ENCODE assay signal across 19 cellular contexts in the genomic region with DNA sequence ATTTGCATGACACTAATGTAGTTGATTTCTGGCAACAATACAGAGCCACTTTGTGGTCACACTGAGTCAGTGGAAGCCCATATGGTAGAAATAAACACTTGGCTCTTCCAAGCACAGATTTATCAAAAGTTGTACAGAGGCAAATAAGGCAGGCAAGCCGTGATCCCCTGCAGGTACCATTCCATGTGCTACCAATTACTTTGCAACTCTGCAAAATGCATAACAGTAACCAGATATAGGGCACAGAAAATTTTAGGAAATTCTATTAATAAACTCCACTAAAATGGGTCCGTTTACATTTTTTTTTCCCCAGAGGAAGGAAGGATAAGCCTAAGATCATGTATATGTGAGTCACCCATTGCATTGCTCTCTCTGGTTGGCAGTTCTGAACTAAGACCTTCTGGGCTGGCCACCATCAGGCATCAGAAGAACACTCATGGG.
A peak's percentile ranks its signal among the peaks of the same experiment; 100 is the strongest.
DNase-seq lines count a peak whose midpoint lies in the region; ATAC-seq and TF ChIP-seq lines count a peak whose summit lies in the region.
"Had no signal": no experiment of that assay in that cellular context is flagged by ENCODE, and none has a peak within 500 bp of the region (broad histone marks: within the 10 kb centered on the region; RNA-seq: fewer than 3 reads in every experiment).

No MANE protein-coding gene starts in this region.

- no peak for TF ChIP-seq EP300 in sigmoid colon (IDR thresholded peaks at IDR 0.05)

- no peak overlapping the region for H3K27ac Mint-ChIP-seq in stimulated activated naive CD8-positive, alpha-beta T cell treated with anti-CD3 and anti-CD28 coated beads, Interleukin-15, amount 100 ng/mL, for 72 hours
- H3K27ac Mint-ChIP-seq: activated CD4-positive, alpha-beta T cell treated with anti-CD3 and anti-CD28 coated beads, Interleukin-2, amount 10 ng/mL, durations not matched to agents 24 days and 14 days had no signal

- no peaks in the 10 kb centered on the region for H3K27me3 Mint-ChIP-seq in stimulated activated naive CD8-positive, alpha-beta T cell treated with anti-CD3 and anti-CD28 coated beads, Interleukin-15, amount 100 ng/mL, for 72 hours
- H3K27me3 Mint-ChIP-seq: activated CD4-positive, alpha-beta T cell treated with anti-CD3 and anti-CD28 coated beads, Interleukin-2, amount 10 ng/mL, durations not matched to agents 24 days and 14 days had no signal

- 81 to 83% methylated on average over 2 of the region's 2 CpGs for WGBS in sigmoid colon, 2 donors

- ATAC-seq in HG03280 (IDR thresholded peaks at IDR 0.05; ENCODE audit: unreplicated experiment) = no peak
- no peak for ATAC-seq in stimulated activated naive CD8-positive, alpha-beta T cell treated with anti-CD3 and anti-CD28 coated beads, Interleukin-15, amount 100 ng/mL, for 72 hours
- ATAC-seq: A549 had no signal

- no peaks in the 10 kb centered on the region for H3K9me3 Mint-ChIP-seq in stimulated activated naive CD8-positive, alpha-beta T cell treated with anti-CD3 and anti-CD28 coated beads, Interleukin-15, amount 100 ng/mL, for 72 hours
- H3K9me3 Mint-ChIP-seq: activated CD4-positive, alpha-beta T cell treated with anti-CD3 and anti-CD28 coated beads, Interleukin-2, amount 10 ng/mL, durations not matched to agents 24 days and 14 days had no signal

- intact Hi-C loops in sigmoid colon (cut with DNase I) = no loop called here

- H3K4me1 ChIP-seq in sigmoid colon = no peaks in the 10 kb centered on the region
- H3K4me1 ChIP-seq: right atrium auricular region, transverse colon had no signal

- H3K4me3 ChIP-seq in HFF-Myc (replicated peaks; ENCODE audit: low read depth, low read length) (no peak overlapping the region), foreskin fibroblast (ENCODE audit: low read depth in 1 of 2, low read length in 2 of 2) (no peak overlapping the region), sigmoid colon (no peak overlapping the region)
- H3K4me3 ChIP-seq: A549, right atrium auricular region, transverse colon had no signal

- TF ChIP-seq CTCF in HFF-Myc (IDR thresholded peaks at IDR 0.05; ENCODE audit: low read depth, low read length, missing control alignments) (no peak), foreskin fibroblast (IDR thresholded peaks at IDR 0.05; ENCODE audit: low read depth, low read length) (no peak), sigmoid colon (IDR thresholded peaks at IDR 0.05) (no peak)

- TF ChIP-seq POLR2A in sigmoid colon (IDR thresholded peaks at IDR 0.05) = no peak

- H3K4me1 Mint-ChIP-seq in stimulated activated naive CD8-positive, alpha-beta T cell treated with anti-CD3 and anti-CD28 coated beads, Interleukin-15, amount 100 ng/mL, for 72 hours = no peaks in the 10 kb centered on the region
- H3K4me1 Mint-ChIP-seq: activated CD4-positive, alpha-beta T cell treated with anti-CD3 and anti-CD28 coated beads, Interleukin-2, amount 10 ng/mL, durations not matched to agents 24 days and 14 days had no signal

- H3K27me3 ChIP-seq in sigmoid colon = no peaks in the 10 kb centered on the region
- H3K27me3 ChIP-seq: right atrium auricular region, transverse colon had no signal

- H3K27ac ChIP-seq in sigmoid colon = no peak overlapping the region
- H3K27ac ChIP-seq: right atrium auricular region, transverse colon had no signal

- H3K9me3 ChIP-seq in sigmoid colon = no peaks in the 10 kb centered on the region
- H3K9me3 ChIP-seq: A549, right atrium auricular region, transverse colon had no signal

- H3K4me3 Mint-ChIP-seq in stimulated activated naive CD8-positive, alpha-beta T cell treated with anti-CD3 and anti-CD28 coated beads, Interleukin-15, amount 100 ng/mL, for 72 hours = no peak overlapping the region
- H3K4me3 Mint-ChIP-seq: activated CD4-positive, alpha-beta T cell treated with anti-CD3 and anti-CD28 coated beads, Interleukin-2, amount 10 ng/mL, durations not matched to agents 24 days and 14 days had no signal

- H3K36me3 ChIP-seq in sigmoid colon = no peaks in the 10 kb centered on the region
- H3K36me3 ChIP-seq: right atrium auricular region, transverse colon had no signal

- peak; percentile 35 for DNase-seq in AG08396 (ENCODE audit: low spot score)
- peak; percentile 94 for DNase-seq in HFF-Myc (ENCODE audit: extremely low read depth, low read depth)
- peak; percentile 24 for DNase-seq in amniotic stem cell (lab: John Stamatoyannopoulos, UW)
- DNase-seq in foreskin fibroblast = peak; percentile 92 to 95
- no peak for DNase-seq in stimulated activated naive CD8-positive, alpha-beta T cell treated with anti-CD3 and anti-CD28 coated beads, Interleukin-15, amount 100 ng/mL, for 72 hours
- no peak for DNase-seq in sigmoid colon
- no peak for DNase-seq in NCI-H1092 treated with DMSO at 0.1 percent for 48 hours (lab: John Stamatoyannopoulos, UW)
- DNase-seq: activated CD4-positive, alpha-beta T cell treated with anti-CD3 and anti-CD28 coated beads, Interleukin-2, amount 10 ng/mL, durations not matched to agents 24 days and 14 days; activated effector memory CD4-positive, alpha-beta T cell treated with anti-CD3 and anti-CD28 coated beads, Interleukin-2, amount 50 U/mL, for 16 hours; DMS79 treated with DMSO at 0.1 percent for 48 hours; Kasumi-1; NCI-H1417; NCI-H748 treated with DMSO at 0.1 percent for 48 hours; nucleus accumbens; stimulated activated naive CD4-positive, alpha-beta T cell treated with Interleukin-2 at 50 U/mL for 16 hours; transverse colon had no signal

Comparison
In these comparisons a context has a peak if more than half of its experiments do, and no peak if none do; other contexts are left out.
1. DNase-seq: peak in AG08396 (single experiment), HFF-Myc (single experiment), amniotic stem cell (single experiment) and foreskin fibroblast (2 of 2); none in stimulated activated naive CD8-positive, alpha-beta T cell treated with anti-CD3 and anti-CD28 coated beads, Interleukin-15, amount 100 ng/mL, for 72 hours (0 of 2), sigmoid colon (single experiment) and NCI-H1092 treated with DMSO at 0.1 percent for 48 hours (single experiment).